Comparison of ENCODE assay signal across 9 cellular contexts in genomic region chr16:7268182-7268581, GRCh38.
DNase-seq lines count a peak whose midpoint lies in the region; ATAC-seq and TF ChIP-seq lines count a peak whose summit lies in the region.
"Had no signal": no experiment of that assay in that cellular context is flagged by ENCODE, and none has a peak within 500 bp of the region (broad histone marks: within the 10 kb centered on the region; RNA-seq: fewer than 3 reads in every experiment).

No MANE protein-coding gene starts in this region.

- peak; percentile 76 for TF ChIP-seq CTCF in Panc1 (IDR thresholded peaks at IDR 0.05)
- TF ChIP-seq CTCF in smooth muscle cell (IDR thresholded peaks at IDR 0.05; ENCODE audit: borderline replicate concordance, insufficient read depth, poor library complexity, severe bottlenecking), result peak; percentile 71
- TF ChIP-seq CTCF in gastroesophageal sphincter (IDR thresholded peaks at IDR 0.05), result peak in 1 of 4 experiments; percentile 41

- CTCF ChIA-PET in Panc1 (lab: Charles Lee), result interaction anchor here (0.6 kb wide), 2 partner anchors 14 to 284 kb away, joined by 3 read pairs; no protein-coding TSS in a partner anchor

- H3K9me3 ChIP-seq in Panc1 (ENCODE audit: control insufficient read depth, insufficient read depth, low read depth, low read length) (no peaks in the 10 kb centered on the region), smooth muscle cell (replicated peaks; ENCODE audit: low read depth) (no peaks in the 10 kb centered on the region), gastroesophageal sphincter (no peaks in the 10 kb centered on the region)
- H3K9me3 ChIP-seq: HAP-1 had no signal

- no peaks in the 10 kb centered on the region for H4K20me1 ChIP-seq in smooth muscle cell (ENCODE audit: low read depth)

- ATAC-seq in Panc1 (peak; percentile 65; the same call in 1 of the 2 replicates), Right ventricle myocardium superior (ENCODE audit: poor library complexity) (peak; percentile 62), HG03135 (IDR thresholded peaks at IDR 0.05; ENCODE audit: unreplicated experiment) (no peak), gastroesophageal sphincter (no peak)

- H3K36me3 ChIP-seq in Panc1 (ENCODE audit: control insufficient read depth, insufficient read depth, low read length) (no peaks in the 10 kb centered on the region), smooth muscle cell (ENCODE audit: low read depth) (no peaks in the 10 kb centered on the region), gastroesophageal sphincter (no peaks in the 10 kb centered on the region)
- H3K36me3 ChIP-seq: HAP-1 had no signal

- no peaks in the 10 kb centered on the region for H3K4me1 ChIP-seq in Panc1 (ENCODE audit: control insufficient read depth, insufficient read depth, low read length)
- H3K4me1 ChIP-seq in smooth muscle cell (ENCODE audit: low read depth), result no peaks in the 10 kb centered on the region
- H3K4me1 ChIP-seq in gastroesophageal sphincter, result no peaks in the 10 kb centered on the region
- H3K4me1 ChIP-seq: HAP-1 had no signal

- intact Hi-C loops in Panc1 (cut with micrococcal nuclease; ENCODE audit: unreplicated experiment), result no loop called here
- intact Hi-C loops in Right ventricle myocardium superior (cut with DNase I), result no loop called here

- H3K27ac ChIP-seq in Panc1 (ENCODE audit: low read length), result no peak overlapping the region
- no peak overlapping the region for H3K27ac ChIP-seq in smooth muscle cell (ENCODE audit: low read depth)
- no peak overlapping the region for H3K27ac ChIP-seq in gastroesophageal sphincter

- H3K79me2 ChIP-seq in smooth muscle cell (ENCODE audit: low read depth), result no peaks in the 10 kb centered on the region

- H3K4me2 ChIP-seq in smooth muscle cell, result no peak overlapping the region

- H3K27me3 ChIP-seq in Panc1 (ENCODE audit: control insufficient read depth, insufficient read depth, low read length), result peaks cover 2% of the 10 kb centered on the region
- H3K27me3 ChIP-seq in smooth muscle cell (ENCODE audit: low read depth), result peaks cover 2% of the 10 kb centered on the region
- no peaks in the 10 kb centered on the region for H3K27me3 ChIP-seq in gastroesophageal sphincter

- BruUV-seq in Panc1 (replicated peaks; lab: Mats Ljungman, UMichigan), result no TSS peak

- in situ Hi-C loops in Panc1 (cut with HindIII; ENCODE audit: low pct_unique_long_range_greater_than_20kb, low sequenced_read_pairs), result no loop called here

- POLR2A ChIA-PET in Panc1 (lab: Charles Lee), result no interaction called here

- no peak overlapping the region for H2AFZ ChIP-seq in smooth muscle cell (ENCODE audit: low read depth)

- no peak for TF ChIP-seq EP300 in gastroesophageal sphincter (IDR thresholded peaks at IDR 0.05)

- H3K4me3 ChIP-seq in Panc1 (ENCODE audit: low read depth in 2 of 2, low read length in 2 of 2) (no peak overlapping the region), smooth muscle cell (no peak overlapping the region), gastroesophageal sphincter (no peak overlapping the region)
- H3K4me3 ChIP-seq: HAP-1 had no signal

- H3K9ac ChIP-seq in smooth muscle cell (ENCODE audit: low read depth), result no peak overlapping the region

- WGBS in smooth muscle cell (ENCODE audit: low lambda C conversion rate), result 16% methylated on average over 6 of the region's 6 CpGs
- WGBS in gastroesophageal sphincter (ENCODE audit: low coverage in 1 of 2), 2 donors, result 5 to 17% methylated on average over 5 of the region's 6 CpGs

- DNase-seq in Ammon's horn (ENCODE audit: low spot score), result peak; percentile 48
- peak; percentile 13 for DNase-seq in H4 (ENCODE audit: low spot score)
- DNase-seq in Panc1 (ENCODE audit: low read depth, low spot score), result peak; percentile 30
- DNase-seq in Right ventricle myocardium superior, result no peak
- no peak for DNase-seq in smooth muscle cell (lab: John Stamatoyannopoulos, UW; ENCODE audit: unreplicated experiment)
- no peak for DNase-seq in effector CD8-positive, alpha-beta T cell (lab: John Stamatoyannopoulos, UW)

- TF ChIP-seq POLR2A in gastroesophageal sphincter (IDR thresholded peaks at IDR 0.05), result no peak

- no peaks in the 10 kb centered on the region for H3F3A ChIP-seq in smooth muscle cell (ENCODE audit: low read depth)

Comparison
In these comparisons a context has a peak if more than half of its experiments do, and no peak if none do; other contexts are left out.
1. DNase-seq: peak in Ammon's horn (single experiment), H4 (single experiment) and Panc1 (single experiment); none in Right ventricle myocardium superior (single experiment), smooth muscle cell (single experiment) and effector CD8-positive, alpha-beta T cell (single experiment).
2. ATAC-seq: peak in Panc1 (single experiment) and Right ventricle myocardium superior (single experiment); none in HG03135 (single experiment) and gastroesophageal sphincter (single experiment).